Comparison of ENCODE assay signal across 8 cellular contexts in the genomic region with DNA sequence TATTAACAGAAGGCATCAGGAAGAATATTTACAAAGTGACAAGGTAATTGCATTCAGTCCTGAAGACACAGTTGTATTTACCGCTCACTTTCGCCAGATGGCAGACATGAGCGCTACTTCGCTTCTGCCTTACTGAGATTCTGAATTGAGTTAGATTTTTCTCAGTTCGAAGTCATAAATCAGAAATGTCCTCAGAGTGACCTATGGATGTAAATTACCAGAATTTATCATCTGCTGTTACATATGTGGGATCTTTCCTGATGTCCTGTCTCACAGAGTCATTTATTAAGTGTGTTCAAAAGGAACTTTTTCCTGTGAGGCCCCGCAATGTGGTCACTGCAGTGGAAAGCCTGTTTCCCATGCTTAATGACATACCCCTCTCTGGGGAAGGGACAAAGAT.
DNase-seq lines count a peak whose midpoint lies in the region; ATAC-seq and TF ChIP-seq lines count a peak whose summit lies in the region.

No MANE protein-coding gene starts in this region.

- TF ChIP-seq CTCF in GM13976 (IDR thresholded peaks at IDR 0.05; ENCODE audit: borderline replicate concordance, control extremely low read depth, extremely low read depth, insufficient read depth, missing control alignments) = peak; percentile 64

- peak; percentile 84 for ATAC-seq in HG02870 (IDR thresholded peaks at IDR 0.05; ENCODE audit: unreplicated experiment)

- in situ Hi-C loops in GM13976 (cut with MboI; ENCODE audit: low sequenced_read_pairs, unreplicated experiment) = loop anchor here (25.0 kb wide), 1 partner anchor 881 kb away; no protein-coding TSS in a partner anchor

- peak; percentile 71 for DNase-seq in AG20443 (ENCODE audit: low spot score)
- peak; percentile 16 for DNase-seq in GM13976 (ENCODE audit: low spot score)
- peak; percentile 48 to 77 for DNase-seq in NCI-H446 (lab: John Stamatoyannopoulos, UW)
- DNase-seq in activated T-cell treated with anti-CD3 and anti-CD28 coated beads for 24 hours (ENCODE audit: low read depth) = peak; percentile 40
- DNase-seq in fibroblast of the conjunctiva (ENCODE audit: low read depth) = peak; percentile 37
- DNase-seq in occipital lobe (lab: John Stamatoyannopoulos, UW) = peak; percentile 4
- DNase-seq in cerebellar nuclear complex (lab: John Stamatoyannopoulos, UW) = no peak

Comparison
In these comparisons a context has a peak if more than half of its experiments do, and no peak if none do; other contexts are left out.
1. DNase-seq: peak in AG20443 (single experiment), GM13976 (single experiment), NCI-H446 (2 of 2), activated T-cell treated with anti-CD3 and anti-CD28 coated beads for 24 hours (single experiment), fibroblast of the conjunctiva (single experiment) and occipital lobe (single experiment); none in cerebellar nuclear complex (0 of 2).